Comparison of ENCODE assay signal across 15 cellular contexts in genomic region chrX:150429577-150429976, GRCh38.
DNase-seq lines count a peak whose midpoint lies in the region; ATAC-seq and TF ChIP-seq lines count a peak whose summit lies in the region.
"Had no signal": no experiment of that assay in that cellular context is flagged by ENCODE, and none has a peak within 500 bp of the region (broad histone marks: within the 10 kb centered on the region; RNA-seq: fewer than 3 reads in every experiment).

No MANE protein-coding gene starts in this region.

- H3K4me3 ChIP-seq in cardiac fibroblast (replicated peaks in 1 of 2; ENCODE audit: low read depth in 2 of 2, low read length in 2 of 2) (no peak overlapping the region), mesenchymal stem cell (ENCODE audit: insufficient read depth in 1 of 2, low read depth in 1 of 2, low read length in 2 of 2) (no peak overlapping the region)
- H3K4me3 ChIP-seq: body of pancreas, tibial artery had no signal

- H3K27me3 Mint-ChIP-seq in naive thymus-derived CD8-positive, alpha-beta T cell = no peaks in the 10 kb centered on the region

- no peak overlapping the region for H3K14ac ChIP-seq in mesenchymal stem cell (ENCODE audit: low read length in 2 of 2)

- no peak overlapping the region for H3K18ac ChIP-seq in mesenchymal stem cell (ENCODE audit: low read depth in 1 of 2, low read length in 2 of 2)

- no CpG with 5 or more reads among the region's 2 CpGs for WGBS in mesenchymal stem cell

- no peaks in the 10 kb centered on the region for H3K9me3 ChIP-seq in mesenchymal stem cell (ENCODE audit: control insufficient read depth, low read length)
- H3K9me3 ChIP-seq: body of pancreas, tibial artery had no signal

- no peaks in the 10 kb centered on the region for H3K36me3 ChIP-seq in mesenchymal stem cell (ENCODE audit: control insufficient read depth in 1 of 2, insufficient read depth in 2 of 2, low read depth in 1 of 2, low read length in 2 of 2)
- H3K36me3 ChIP-seq: tibial artery had no signal

- no peak overlapping the region for H2AFZ ChIP-seq in mesenchymal stem cell (ENCODE audit: low read depth, low read length)

- H3K4me1 Mint-ChIP-seq in naive thymus-derived CD8-positive, alpha-beta T cell = no peaks in the 10 kb centered on the region
- H3K4me1 Mint-ChIP-seq: naive B cell had no signal

- H3K4me3 Mint-ChIP-seq in naive thymus-derived CD8-positive, alpha-beta T cell = no peak overlapping the region
- H3K4me3 Mint-ChIP-seq: naive B cell had no signal

- no peaks in the 10 kb centered on the region for H3K9me3 Mint-ChIP-seq in naive thymus-derived CD8-positive, alpha-beta T cell

- H3K27me3 ChIP-seq in mesenchymal stem cell (ENCODE audit: control insufficient read depth in 1 of 2, insufficient read depth in 1 of 2, low read length in 2 of 2) = peaks cover 0 to 10% of the 10 kb centered on the region in 2 experiments
- H3K27me3 ChIP-seq: body of pancreas, tibial artery had no signal

- H2AK5ac ChIP-seq in mesenchymal stem cell (ENCODE audit: low read length, severe bottlenecking) = no peak overlapping the region

- POLR2A ChIA-PET in naive thymus-derived CD8-positive, alpha-beta T cell (lab: Charles Lee) = no interaction called here

- no peak overlapping the region for H4K91ac ChIP-seq in mesenchymal stem cell (ENCODE audit: low read length)

- peaks cover 6% of the 10 kb centered on the region for H3K79me1 ChIP-seq in mesenchymal stem cell (replicated peaks; ENCODE audit: low read length, poor library complexity, severe bottlenecking)

- ATAC-seq in naive thymus-derived CD8-positive, alpha-beta T cell = no peak
- ATAC-seq: body of pancreas had no signal

- H2BK5ac ChIP-seq in mesenchymal stem cell (ENCODE audit: low read depth, low read length, poor library complexity, severe bottlenecking) = no peak overlapping the region

- no peak overlapping the region for H4K8ac ChIP-seq in mesenchymal stem cell (ENCODE audit: low read length)

- H3K4me1 ChIP-seq in mesenchymal stem cell (ENCODE audit: control insufficient read depth, insufficient read depth, low read depth, low read length) = no peaks in the 10 kb centered on the region
- H3K4me1 ChIP-seq: body of pancreas, tibial artery had no signal

- H2BK15ac ChIP-seq in mesenchymal stem cell (ENCODE audit: low read depth, poor library complexity, severe bottlenecking) = no peak overlapping the region

- no peaks in the 10 kb centered on the region for H3K36me3 Mint-ChIP-seq in naive thymus-derived CD8-positive, alpha-beta T cell

- H2BK12ac ChIP-seq in mesenchymal stem cell (ENCODE audit: low read length in 2 of 2) = no peak overlapping the region

- H2BK120ac ChIP-seq in mesenchymal stem cell (ENCODE audit: low read depth, low read length) = no peak overlapping the region

- no peak overlapping the region for H3K23ac ChIP-seq in mesenchymal stem cell (ENCODE audit: low read length in 2 of 2)

- no peak for TF ChIP-seq CTCF in cardiac fibroblast (IDR thresholded peaks at IDR 0.05; ENCODE audit: low read depth, low read length)

- no peak overlapping the region for H3K27ac Mint-ChIP-seq in naive thymus-derived CD8-positive, alpha-beta T cell
- H3K27ac Mint-ChIP-seq: naive B cell had no signal

- H3K9ac ChIP-seq in mesenchymal stem cell (ENCODE audit: low read length) = no peak overlapping the region
- H3K9ac ChIP-seq: KMS-11 had no signal

- H3K4ac ChIP-seq in mesenchymal stem cell (ENCODE audit: low read depth in 1 of 2, low read length in 2 of 2) = no peak overlapping the region

- H3K4me2 ChIP-seq in mesenchymal stem cell (ENCODE audit: low read length, poor library complexity, severe bottlenecking) = no peak overlapping the region
- H3K4me2 ChIP-seq: KMS-11 had no signal

- peak; percentile 42 for DNase-seq in GM04504 (ENCODE audit: low read depth)
- DNase-seq in NCI-H226 = peak; percentile 64
- peak; percentile 74 to 80 for DNase-seq in cardiac fibroblast (ENCODE audit: low read depth in 2 of 2)
- peak; percentile 82 for DNase-seq in mesenchymal stem cell
- no peak for DNase-seq in NCI-H187 treated with DMSO at 0.1 percent for 48 hours (lab: John Stamatoyannopoulos, UW)
- DNase-seq in iPS-NIHi7 (ENCODE audit: extremely low spot score) = no peak
- DNase-seq in NCI-H2171 treated with DMSO at 0.1 percent for 48 hours (lab: John Stamatoyannopoulos, UW) = no peak
- DNase-seq in naive thymus-derived CD8-positive, alpha-beta T cell = no peak
- DNase-seq: body of pancreas, islet precursor cell, naive B cell, Right ventricle myocardium superior, tibial artery had no signal

- no peak overlapping the region for H3K27ac ChIP-seq in mesenchymal stem cell (ENCODE audit: low read length, poor library complexity, severe bottlenecking)
- H3K27ac ChIP-seq: body of pancreas, KMS-11, tibial artery, VCaP had no signal

Comparison
In these comparisons a context has a peak if more than half of its experiments do, and no peak if none do; other contexts are left out.
1. DNase-seq: peak in GM04504 (single experiment), NCI-H226 (single experiment), cardiac fibroblast (2 of 2) and mesenchymal stem cell (single experiment); none in NCI-H187 treated with DMSO at 0.1 percent for 48 hours (single experiment), iPS-NIHi7 (single experiment), NCI-H2171 treated with DMSO at 0.1 percent for 48 hours (single experiment) and naive thymus-derived CD8-positive, alpha-beta T cell (0 of 10).